In the genomic region with DNA sequence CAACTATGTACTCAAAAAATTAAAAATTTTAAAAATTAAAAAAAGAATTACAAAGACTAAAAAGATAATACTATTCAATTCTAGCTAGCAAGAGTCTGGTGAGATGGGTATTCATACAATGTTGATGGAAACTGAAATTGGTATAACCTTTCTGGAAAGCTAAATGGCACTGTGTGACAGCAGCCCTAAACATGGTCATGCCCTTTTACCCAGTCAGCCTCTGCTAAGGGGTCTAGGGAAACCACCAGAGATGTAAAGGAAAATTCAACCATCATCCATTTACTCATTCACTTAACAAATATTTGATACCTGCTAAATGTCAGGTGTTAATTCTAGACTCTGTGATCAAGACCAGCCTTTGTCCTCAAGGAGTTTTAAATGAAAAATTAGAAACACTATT, we compare ENCODE assay signal across 33 cellular contexts. TPM values are rescaled to one million over a fixed set of nuclear protein-coding genes. Genes with fewer than 3 reads are reported as not detected.
"Had no signal": no experiment of that assay in that cellular context is flagged by ENCODE, and none has a peak within 500 bp of the region (broad histone marks: within the 10 kb centered on the region; RNA-seq: fewer than 3 reads in every experiment).

No MANE protein-coding gene starts in this region.

- H3K4me3 ChIP-seq: coronary artery, dorsolateral prefrontal cortex had no signal

- H3K36me3 ChIP-seq: brain microvascular endothelial cell, WERI-Rb-1 had no signal

- ATAC-seq: activated CD4-positive, CD25-positive, alpha-beta regulatory T cell treated with anti-CD3 and anti-CD28 coated beads, Interleukin-2, amount 50 U/mL, for 24 hours; activated CD8-positive, alpha-beta memory T cell treated with anti-CD3 and anti-CD28 coated beads, Interleukin-2, amount 10 ng/mL, durations not matched to agents 7 days and 5 days; esophagus mucosa had no signal

- H3K4me1 Mint-ChIP-seq: activated B cell treated with CpG ODN at 0.5 μM for 24 hours; activated CD4-positive, alpha-beta memory T cell treated with anti-CD3 and anti-CD28 coated beads, Interleukin-2, amount 10 ng/mL, durations not matched to agents 7 days and 5 days; activated CD4-positive, alpha-beta T cell treated with anti-CD3 and anti-CD28 coated beads, Interleukin-2, amount 10 ng/mL, durations not matched to agents 24 days and 14 days; activated CD8-positive, alpha-beta memory T cell treated with anti-CD3 and anti-CD28 coated beads, Interleukin-2, amount 10 ng/mL, durations not matched to agents 7 days and 5 days; activated naive CD4-positive, alpha-beta T cell treated with anti-CD3 and anti-CD28 coated beads, Interleukin-2, amount 50 U/mL, for 24 hours; activated naive CD8-positive, alpha-beta T cell treated with anti-CD3 and anti-CD28 coated beads, Interleukin-2, amount 10 ng/mL, durations not matched to agents 7 days and 5 days; central memory CD8-positive, alpha-beta T cell; endodermal cell had no signal

- H3K27ac ChIP-seq: brain microvascular endothelial cell, coronary artery, dorsolateral prefrontal cortex, WERI-Rb-1 had no signal

- H3K4me3 Mint-ChIP-seq: activated B cell treated with CpG ODN at 0.5 μM for 24 hours; activated CD4-positive, alpha-beta memory T cell treated with anti-CD3 and anti-CD28 coated beads, Interleukin-2, amount 10 ng/mL, durations not matched to agents 7 days and 5 days; activated CD4-positive, alpha-beta T cell treated with anti-CD3 and anti-CD28 coated beads, Interleukin-2, amount 10 ng/mL, durations not matched to agents 24 days and 14 days; activated CD8-positive, alpha-beta memory T cell treated with anti-CD3 and anti-CD28 coated beads, Interleukin-2, amount 10 ng/mL, durations not matched to agents 7 days and 5 days; activated naive CD4-positive, alpha-beta T cell treated with anti-CD3 and anti-CD28 coated beads for 36 hours; activated naive CD4-positive, alpha-beta T cell treated with anti-CD3 and anti-CD28 coated beads, Interleukin-2, amount 50 U/mL, for 24 hours; activated naive CD8-positive, alpha-beta T cell treated with anti-CD3 and anti-CD28 coated beads, Interleukin-2, amount 10 ng/mL, durations not matched to agents 7 days and 5 days; activated T-helper 1 cell treated with anti-CD3 and anti-CD28 coated beads, Interleukin-12 subunit alpha, Interleukin-12 subunit beta, Interleukin-2, Interleukin-4 antibody, amounts not matched to agents 30 ng/mL and 10 ng/mL and 1 ng/mL, durations not matched to agents 14 hours and 24 hours and 36 hours; central memory CD8-positive, alpha-beta T cell; dendritic cell treated with granulocyte-macrophage colony-stimulating factor and Interleukin-4, amounts not matched to agents 40 ng/mL and 50 ng/mL, for 4 days; endodermal cell; T-helper 2 cell treated with Interferon-gamma antibody and Interleukin-4, amounts not matched to agents 5 μg/mL and 100 μg/mL, for 36 hours had no signal

- H3K27ac Mint-ChIP-seq: activated B cell treated with CpG ODN at 0.5 μM for 24 hours; activated CD4-positive, alpha-beta memory T cell treated with anti-CD3 and anti-CD28 coated beads, Interleukin-2, amount 10 ng/mL, durations not matched to agents 7 days and 5 days; activated CD4-positive, alpha-beta T cell treated with anti-CD3 and anti-CD28 coated beads, Interleukin-2, amount 10 ng/mL, durations not matched to agents 24 days and 14 days; activated CD8-positive, alpha-beta memory T cell treated with anti-CD3 and anti-CD28 coated beads, Interleukin-2, amount 10 ng/mL, durations not matched to agents 7 days and 5 days; activated naive CD4-positive, alpha-beta T cell treated with anti-CD3 and anti-CD28 coated beads for 36 hours; activated naive CD4-positive, alpha-beta T cell treated with anti-CD3 and anti-CD28 coated beads, Interleukin-2, amount 50 U/mL, for 24 hours; activated naive CD8-positive, alpha-beta T cell treated with anti-CD3 and anti-CD28 coated beads, Interleukin-2, amount 10 ng/mL, durations not matched to agents 7 days and 5 days; activated T-helper 1 cell treated with anti-CD3 and anti-CD28 coated beads, Interleukin-12 subunit alpha, Interleukin-12 subunit beta, Interleukin-2, Interleukin-4 antibody, amounts not matched to agents 30 ng/mL and 10 ng/mL and 1 ng/mL, durations not matched to agents 14 hours and 24 hours and 36 hours; activated T-helper 2 cell treated with anti-CD3 and anti-CD28 coated beads, Interferon-gamma antibody, Interleukin-2, Interleukin-4, amounts not matched to agents 10 μg/mL and 5 μg/mL and 100 μg/mL, durations not matched to agents 14 hours and 24 hours and 36 hours; dendritic cell treated with granulocyte-macrophage colony-stimulating factor and Interleukin-4, amounts not matched to agents 40 ng/mL and 50 ng/mL, for 4 days; endodermal cell; T-helper 2 cell treated with Interferon-gamma antibody and Interleukin-4, amounts not matched to agents 5 μg/mL and 100 μg/mL, for 36 hours had no signal

- H3K27me3 Mint-ChIP-seq: activated CD4-positive, alpha-beta T cell treated with anti-CD3 and anti-CD28 coated beads, Interleukin-2, amount 10 ng/mL, durations not matched to agents 24 days and 14 days; activated naive CD4-positive, alpha-beta T cell treated with anti-CD3 and anti-CD28 coated beads, Interleukin-2, amount 50 U/mL, for 24 hours; dendritic cell treated with granulocyte-macrophage colony-stimulating factor and Interleukin-4, amounts not matched to agents 40 ng/mL and 50 ng/mL, for 4 days had no signal

- H3K9me3 Mint-ChIP-seq: activated B cell treated with CpG ODN at 0.5 μM for 24 hours; activated naive CD4-positive, alpha-beta T cell treated with anti-CD3 and anti-CD28 coated beads, Interleukin-2, amount 50 U/mL, for 24 hours; central memory CD8-positive, alpha-beta T cell; endodermal cell had no signal

- H3K36me3 Mint-ChIP-seq: activated naive CD4-positive, alpha-beta T cell treated with anti-CD3 and anti-CD28 coated beads, Interleukin-2, amount 50 U/mL, for 24 hours had no signal

- H3K27me3 ChIP-seq: brain microvascular endothelial cell, dorsolateral prefrontal cortex had no signal

- DNase-seq: activated B cell treated with CpG ODN at 0.5 μM for 24 hours; activated CD4-positive, alpha-beta memory T cell treated with anti-CD3 and anti-CD28 coated beads, Interleukin-2, amount 10 ng/mL, durations not matched to agents 7 days and 5 days; activated CD4-positive, alpha-beta T cell treated with anti-CD3 and anti-CD28 coated beads, Interleukin-2, amount 10 ng/mL, durations not matched to agents 24 days and 14 days; activated CD4-positive, alpha-beta T cell treated with anti-CD3 and anti-CD28 coated beads, Interleukin-2, amount 50 U/mL, for 4 hours; activated CD8-positive, alpha-beta memory T cell treated with anti-CD3 and anti-CD28 coated beads, Interleukin-2, amount 10 ng/mL, durations not matched to agents 7 days and 5 days; activated CD8-positive, alpha-beta memory T cell treated with anti-CD3 and anti-CD28 coated beads, Interleukin-2, amount 50 U/mL, for 4 hours; activated effector memory CD4-positive, alpha-beta T cell treated with anti-CD3 and anti-CD28 coated beads, Interleukin-2, amount 50 U/mL, for 16 hours; activated naive CD4-positive, alpha-beta T cell treated with anti-CD3 and anti-CD28 coated beads for 36 hours; activated naive CD8-positive, alpha-beta T cell treated with anti-CD3 and anti-CD28 coated beads, Interleukin-2, amount 10 ng/mL, durations not matched to agents 7 days and 5 days; activated T-cell treated with anti-CD3 and anti-CD28 coated beads, Interleukin-2, amount 50 U/mL, for 1 hour; activated T-cell treated with anti-CD3 and anti-CD28 coated beads, Interleukin-2, amount 50 U/mL, for 48 hours; amniotic stem cell; anterior cingulate cortex; brain microvascular endothelial cell; dorsolateral prefrontal cortex; effector memory CD4-positive, alpha-beta T cell; endodermal cell; foreskin fibroblast; head of caudate nucleus; T1000; WERI-Rb-1 had no signal

RNA-seq across cellular contexts. Expression of a gene that starts 29.3 kb away (rescaled TPM):
- total RNA-seq: activated B cell treated with CpG ODN at 0.5 μM for 24 hours; activated CD8-positive, alpha-beta memory T cell treated with anti-CD3 and anti-CD28 coated beads for 36 hours; activated CD8-positive, alpha-beta memory T cell treated with anti-CD3 and anti-CD28 coated beads, Interleukin-2, amount 10 ng/mL, durations not matched to agents 7 days and 5 days; activated naive CD8-positive, alpha-beta T cell treated with anti-CD3 and anti-CD28 coated beads, Interleukin-2, amount 10 ng/mL, durations not matched to agents 7 days and 5 days; activated T-helper 2 cell treated with anti-CD3 and anti-CD28 coated beads, Interferon-gamma antibody, Interleukin-2, Interleukin-4, amounts not matched to agents 10 μg/mL and 5 μg/mL and 100 μg/mL, durations not matched to agents 14 hours and 24 hours and 36 hours; cerebellum; endodermal cell; frontal cortex had no signal
